1 cellular context compared by ENCODE assay signal in the genomic region with DNA sequence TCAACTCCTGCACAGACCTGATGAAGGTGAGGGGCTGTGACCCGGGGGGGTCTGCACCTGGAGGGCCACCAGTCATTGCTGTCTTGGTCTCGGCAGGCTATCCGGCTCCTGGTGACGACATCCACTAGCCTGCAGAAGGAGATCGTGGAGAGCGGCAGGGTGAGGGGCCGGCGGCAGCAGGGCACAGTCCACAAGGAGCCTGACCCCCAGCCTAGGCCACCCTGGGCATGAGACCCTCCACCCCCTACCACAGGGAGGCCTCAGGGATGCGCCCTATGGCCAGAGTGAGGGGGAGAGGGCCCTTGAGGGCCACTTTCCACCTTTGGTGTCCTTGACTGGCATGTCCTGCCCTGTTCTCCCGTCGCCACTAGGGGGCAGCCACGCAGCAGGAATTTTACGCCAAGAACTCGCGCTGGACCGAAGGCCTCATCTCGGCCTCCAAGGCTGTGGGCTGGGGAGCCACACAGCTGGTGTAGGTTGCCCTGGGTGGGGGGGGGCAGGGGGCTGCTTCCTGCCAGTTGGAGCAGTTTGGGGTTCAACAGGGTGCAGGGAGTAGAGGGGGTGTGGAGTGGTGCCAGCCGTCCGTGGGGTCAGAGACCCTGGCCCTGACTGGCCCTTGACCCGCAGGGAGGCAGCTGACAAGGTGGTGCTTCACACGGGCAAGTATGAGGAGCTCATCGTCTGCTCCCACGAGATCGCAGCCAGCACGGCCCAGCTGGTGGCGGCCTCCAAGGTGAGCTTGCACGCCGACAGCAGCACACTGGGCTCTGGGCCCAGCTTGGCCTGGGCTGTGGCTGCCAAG.
TF ChIP-seq lines count a peak whose summit lies in the region.

No MANE protein-coding gene starts in this region.

TF ChIP-seq in HepG2, 621 proteins besides CTCF, POLR2A, EP300 and RAD21 (continued from another document and continues in another):
- TF ChIP-seq, protein P1, sequence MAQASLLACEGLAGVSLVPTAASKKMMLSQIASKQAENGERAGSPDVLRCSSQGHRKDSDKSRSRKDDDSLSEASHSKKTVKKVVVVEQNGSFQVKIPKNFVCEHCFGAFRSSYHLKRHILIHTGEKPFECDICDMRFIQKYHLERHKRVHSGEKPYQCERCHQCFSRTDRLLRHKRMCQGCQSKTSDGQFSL (CRISPR knock-in tag; IDR thresholded peaks at IDR 0.05), result 0 out of 2 replicates have a peak, but pooled peaks have one; percentile 48
- TF ChIP-seq TCF7L2 (IDR thresholded peaks at IDR 0.05; ENCODE audit: low read depth, low read length), result no peak
- TF ChIP-seq HNRNPUL1 (IDR thresholded peaks at IDR 0.05; ENCODE audit: low read depth, low read length), result no peak
- TF ChIP-seq, protein P2, sequence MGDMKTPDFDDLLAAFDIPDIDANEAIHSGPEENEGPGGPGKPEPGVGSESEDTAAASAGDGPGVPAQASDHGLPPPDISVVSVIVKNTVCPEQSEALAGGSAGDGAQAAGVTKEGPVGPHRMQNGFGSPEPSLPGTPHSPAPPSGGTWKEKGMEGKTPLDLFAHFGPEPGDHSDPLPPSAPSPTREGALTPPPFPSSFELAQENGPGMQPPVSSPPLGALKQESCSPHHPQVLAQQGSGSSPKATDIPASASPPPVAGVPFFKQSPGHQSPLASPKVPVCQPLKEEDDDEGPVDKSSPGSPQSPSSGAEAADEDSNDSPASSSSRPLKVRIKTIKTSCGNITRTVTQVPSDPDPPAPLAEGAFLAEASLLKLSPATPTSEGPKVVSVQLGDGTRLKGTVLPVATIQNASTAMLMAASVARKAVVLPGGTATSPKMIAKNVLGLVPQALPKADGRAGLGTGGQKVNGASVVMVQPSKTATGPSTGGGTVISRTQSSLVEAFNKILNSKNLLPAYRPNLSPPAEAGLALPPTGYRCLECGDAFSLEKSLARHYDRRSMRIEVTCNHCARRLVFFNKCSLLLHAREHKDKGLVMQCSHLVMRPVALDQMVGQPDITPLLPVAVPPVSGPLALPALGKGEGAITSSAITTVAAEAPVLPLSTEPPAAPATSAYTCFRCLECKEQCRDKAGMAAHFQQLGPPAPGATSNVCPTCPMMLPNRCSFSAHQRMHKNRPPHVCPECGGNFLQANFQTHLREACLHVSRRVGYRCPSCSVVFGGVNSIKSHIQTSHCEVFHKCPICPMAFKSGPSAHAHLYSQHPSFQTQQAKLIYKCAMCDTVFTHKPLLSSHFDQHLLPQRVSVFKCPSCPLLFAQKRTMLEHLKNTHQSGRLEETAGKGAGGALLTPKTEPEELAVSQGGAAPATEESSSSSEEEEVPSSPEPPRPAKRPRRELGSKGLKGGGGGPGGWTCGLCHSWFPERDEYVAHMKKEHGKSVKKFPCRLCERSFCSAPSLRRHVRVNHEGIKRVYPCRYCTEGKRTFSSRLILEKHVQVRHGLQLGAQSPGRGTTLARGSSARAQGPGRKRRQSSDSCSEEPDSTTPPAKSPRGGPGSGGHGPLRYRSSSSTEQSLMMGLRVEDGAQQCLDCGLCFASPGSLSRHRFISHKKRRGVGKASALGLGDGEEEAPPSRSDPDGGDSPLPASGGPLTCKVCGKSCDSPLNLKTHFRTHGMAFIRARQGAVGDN (CRISPR knock-in tag; IDR thresholded peaks at IDR 0.05), result peak; percentile 62
- TF ChIP-seq PAF1 (CRISPR knock-in tag; IDR thresholded peaks at IDR 0.05), result no peak
- no peak for TF ChIP-seq ZNF17 (CRISPR knock-in tag; IDR thresholded peaks at IDR 0.05)
- peak; percentile 48 for TF ChIP-seq TEAD3 (CRISPR knock-in tag; optimal IDR thresholded peaks at IDR 0.05; ENCODE audit: borderline replicate concordance)
- peak; percentile 8; the same call in 1 of the 2 replicates for TF ChIP-seq PHF8 (CRISPR knock-in tag; IDR thresholded peaks at IDR 0.05)
- peak; percentile 74 for TF ChIP-seq ZFX (CRISPR knock-in tag; IDR thresholded peaks at IDR 0.05; ENCODE audit: low read depth)
- TF ChIP-seq SALL1 (CRISPR knock-in tag; IDR thresholded peaks at IDR 0.05), result 0 out of 2 replicates have a peak, but pooled peaks have one; percentile 6
- TF ChIP-seq, protein P3, sequence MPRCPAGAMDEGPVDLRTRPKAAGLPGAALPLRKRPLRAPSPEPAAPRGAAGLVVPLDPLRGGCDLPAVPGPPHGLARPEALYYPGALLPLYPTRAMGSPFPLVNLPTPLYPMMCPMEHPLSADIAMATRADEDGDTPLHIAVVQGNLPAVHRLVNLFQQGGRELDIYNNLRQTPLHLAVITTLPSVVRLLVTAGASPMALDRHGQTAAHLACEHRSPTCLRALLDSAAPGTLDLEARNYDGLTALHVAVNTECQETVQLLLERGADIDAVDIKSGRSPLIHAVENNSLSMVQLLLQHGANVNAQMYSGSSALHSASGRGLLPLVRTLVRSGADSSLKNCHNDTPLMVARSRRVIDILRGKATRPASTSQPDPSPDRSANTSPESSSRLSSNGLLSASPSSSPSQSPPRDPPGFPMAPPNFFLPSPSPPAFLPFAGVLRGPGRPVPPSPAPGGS (CRISPR knock-in tag; IDR thresholded peaks at IDR 0.05), result no peak
- no peak for TF ChIP-seq NFE2 (CRISPR knock-in tag; IDR thresholded peaks at IDR 0.05)
- TF ChIP-seq, protein P4, sequence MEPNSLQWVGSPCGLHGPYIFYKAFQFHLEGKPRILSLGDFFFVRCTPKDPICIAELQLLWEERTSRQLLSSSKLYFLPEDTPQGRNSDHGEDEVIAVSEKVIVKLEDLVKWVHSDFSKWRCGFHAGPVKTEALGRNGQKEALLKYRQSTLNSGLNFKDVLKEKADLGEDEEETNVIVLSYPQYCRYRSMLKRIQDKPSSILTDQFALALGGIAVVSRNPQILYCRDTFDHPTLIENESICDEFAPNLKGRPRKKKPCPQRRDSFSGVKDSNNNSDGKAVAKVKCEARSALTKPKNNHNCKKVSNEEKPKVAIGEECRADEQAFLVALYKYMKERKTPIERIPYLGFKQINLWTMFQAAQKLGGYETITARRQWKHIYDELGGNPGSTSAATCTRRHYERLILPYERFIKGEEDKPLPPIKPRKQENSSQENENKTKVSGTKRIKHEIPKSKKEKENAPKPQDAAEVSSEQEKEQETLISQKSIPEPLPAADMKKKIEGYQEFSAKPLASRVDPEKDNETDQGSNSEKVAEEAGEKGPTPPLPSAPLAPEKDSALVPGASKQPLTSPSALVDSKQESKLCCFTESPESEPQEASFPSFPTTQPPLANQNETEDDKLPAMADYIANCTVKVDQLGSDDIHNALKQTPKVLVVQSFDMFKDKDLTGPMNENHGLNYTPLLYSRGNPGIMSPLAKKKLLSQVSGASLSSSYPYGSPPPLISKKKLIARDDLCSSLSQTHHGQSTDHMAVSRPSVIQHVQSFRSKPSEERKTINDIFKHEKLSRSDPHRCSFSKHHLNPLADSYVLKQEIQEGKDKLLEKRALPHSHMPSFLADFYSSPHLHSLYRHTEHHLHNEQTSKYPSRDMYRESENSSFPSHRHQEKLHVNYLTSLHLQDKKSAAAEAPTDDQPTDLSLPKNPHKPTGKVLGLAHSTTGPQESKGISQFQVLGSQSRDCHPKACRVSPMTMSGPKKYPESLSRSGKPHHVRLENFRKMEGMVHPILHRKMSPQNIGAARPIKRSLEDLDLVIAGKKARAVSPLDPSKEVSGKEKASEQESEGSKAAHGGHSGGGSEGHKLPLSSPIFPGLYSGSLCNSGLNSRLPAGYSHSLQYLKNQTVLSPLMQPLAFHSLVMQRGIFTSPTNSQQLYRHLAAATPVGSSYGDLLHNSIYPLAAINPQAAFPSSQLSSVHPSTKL (CRISPR knock-in tag; IDR thresholded peaks at IDR 0.05), result 0 out of 2 replicates have a peak, but pooled peaks have one; percentile 6
- peak; percentile 9; the same call in 1 of the 2 replicates for TF ChIP-seq ZNF768 (CRISPR knock-in tag; IDR thresholded peaks at IDR 0.05)
- TF ChIP-seq ESRRA (CRISPR knock-in tag; IDR thresholded peaks at IDR 0.05; ENCODE audit: low read depth), result no peak
- peak; percentile 73 for TF ChIP-seq SMC3 (IDR thresholded peaks at IDR 0.05; ENCODE audit: low read length)
- peak; percentile 32 for TF ChIP-seq YY1 (IDR thresholded peaks at IDR 0.05; ENCODE audit: insufficient read depth, insufficient replicate concordance, low read depth, low read length)
- TF ChIP-seq ZFY (CRISPR knock-in tag; IDR thresholded peaks at IDR 0.05), result peak; percentile 61; the same call in 1 of the 2 replicates
- TF ChIP-seq MAX (IDR thresholded peaks at IDR 0.05), result 0 out of 2 replicates have a peak, but pooled peaks have one; percentile 7
- TF ChIP-seq NCOR1 (IDR thresholded peaks at IDR 0.05; ENCODE audit: borderline replicate concordance, low read length), result no peak
- TF ChIP-seq, protein P5, sequence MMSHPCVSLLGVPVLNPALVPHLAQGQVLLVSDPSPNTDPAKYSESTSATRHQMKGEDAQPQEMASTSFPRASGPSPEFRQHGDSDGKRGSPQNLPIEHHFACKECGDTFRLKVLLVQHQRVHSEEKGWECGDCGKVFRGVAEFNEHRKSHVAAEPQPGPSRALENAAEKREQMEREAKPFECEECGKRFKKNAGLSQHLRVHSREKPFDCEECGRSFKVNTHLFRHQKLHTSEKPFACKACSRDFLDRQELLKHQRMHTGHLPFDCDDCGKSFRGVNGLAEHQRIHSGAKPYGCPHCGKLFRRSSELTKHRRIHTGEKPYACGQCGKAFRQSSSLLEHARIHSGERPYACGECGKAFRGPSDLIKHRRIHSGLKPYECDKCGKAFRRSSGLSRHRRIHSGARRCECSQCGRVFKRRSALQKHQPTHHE (CRISPR knock-in tag; IDR thresholded peaks at IDR 0.05; ENCODE audit: borderline replicate concordance), result no peak
- TF ChIP-seq, protein P6, sequence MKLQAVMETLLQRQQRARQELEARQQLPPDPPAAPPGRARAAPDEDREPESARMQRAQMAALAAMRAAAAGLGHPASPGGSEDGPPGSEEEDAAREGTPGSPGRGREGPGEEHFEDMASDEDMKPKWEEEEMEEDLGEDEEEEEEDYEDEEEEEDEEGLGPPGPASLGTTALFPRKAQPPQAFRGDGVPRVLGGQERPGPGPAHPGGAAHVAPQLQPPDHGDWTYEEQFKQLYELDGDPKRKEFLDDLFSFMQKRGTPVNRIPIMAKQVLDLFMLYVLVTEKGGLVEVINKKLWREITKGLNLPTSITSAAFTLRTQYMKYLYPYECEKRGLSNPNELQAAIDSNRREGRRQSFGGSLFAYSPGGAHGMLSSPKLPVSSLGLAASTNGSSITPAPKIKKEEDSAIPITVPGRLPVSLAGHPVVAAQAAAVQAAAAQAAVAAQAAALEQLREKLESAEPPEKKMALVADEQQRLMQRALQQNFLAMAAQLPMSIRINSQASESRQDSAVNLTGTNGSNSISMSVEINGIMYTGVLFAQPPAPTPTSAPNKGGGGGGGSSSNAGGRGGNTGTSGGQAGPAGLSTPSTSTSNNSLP (IDR thresholded peaks at IDR 0.05; ENCODE audit: low read depth, low read length), result no peak
- TF ChIP-seq, protein P7, sequence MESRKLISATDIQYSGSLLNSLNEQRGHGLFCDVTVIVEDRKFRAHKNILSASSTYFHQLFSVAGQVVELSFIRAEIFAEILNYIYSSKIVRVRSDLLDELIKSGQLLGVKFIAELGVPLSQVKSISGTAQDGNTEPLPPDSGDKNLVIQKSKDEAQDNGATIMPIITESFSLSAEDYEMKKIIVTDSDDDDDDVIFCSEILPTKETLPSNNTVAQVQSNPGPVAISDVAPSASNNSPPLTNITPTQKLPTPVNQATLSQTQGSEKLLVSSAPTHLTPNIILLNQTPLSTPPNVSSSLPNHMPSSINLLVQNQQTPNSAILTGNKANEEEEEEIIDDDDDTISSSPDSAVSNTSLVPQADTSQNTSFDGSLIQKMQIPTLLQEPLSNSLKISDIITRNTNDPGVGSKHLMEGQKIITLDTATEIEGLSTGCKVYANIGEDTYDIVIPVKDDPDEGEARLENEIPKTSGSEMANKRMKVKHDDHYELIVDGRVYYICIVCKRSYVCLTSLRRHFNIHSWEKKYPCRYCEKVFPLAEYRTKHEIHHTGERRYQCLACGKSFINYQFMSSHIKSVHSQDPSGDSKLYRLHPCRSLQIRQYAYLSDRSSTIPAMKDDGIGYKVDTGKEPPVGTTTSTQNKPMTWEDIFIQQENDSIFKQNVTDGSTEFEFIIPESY (CRISPR knock-in tag; IDR thresholded peaks at IDR 0.05), result peak; percentile 68; the same call in 1 of the 2 replicates
- no peak for TF ChIP-seq ZNF33A (CRISPR knock-in tag; IDR thresholded peaks at IDR 0.05; ENCODE audit: borderline replicate concordance)
- TF ChIP-seq TCF7 (IDR thresholded peaks at IDR 0.05; ENCODE audit: low read depth), result no peak
- peak; percentile 76; the same call in 1 of the 2 replicates for TF ChIP-seq KDM2A (CRISPR knock-in tag; IDR thresholded peaks at IDR 0.05; ENCODE audit: borderline replicate concordance, low read depth)
- no peak for TF ChIP-seq CREB1 (IDR thresholded peaks at IDR 0.05)
- no peak for TF ChIP-seq CREB1 (CRISPR knock-in tag; IDR thresholded peaks at IDR 0.05)
- 0 out of 2 replicates have a peak, but pooled peaks have one; percentile 22 for TF ChIP-seq GATAD2A (CRISPR knock-in tag; IDR thresholded peaks at IDR 0.05)
- no peak for TF ChIP-seq ZNF709 (CRISPR knock-in tag; IDR thresholded peaks at IDR 0.05)
- TF ChIP-seq CEBPB (IDR thresholded peaks at IDR 0.05; ENCODE audit: borderline replicate concordance, low read depth, low read length), result no peak
- no peak for TF ChIP-seq KLF9 (CRISPR knock-in tag; IDR thresholded peaks at IDR 0.05; ENCODE audit: low read depth)
- TF ChIP-seq ZFP36L2 (CRISPR knock-in tag; IDR thresholded peaks at IDR 0.05), result no peak
- TF ChIP-seq, protein P8, sequence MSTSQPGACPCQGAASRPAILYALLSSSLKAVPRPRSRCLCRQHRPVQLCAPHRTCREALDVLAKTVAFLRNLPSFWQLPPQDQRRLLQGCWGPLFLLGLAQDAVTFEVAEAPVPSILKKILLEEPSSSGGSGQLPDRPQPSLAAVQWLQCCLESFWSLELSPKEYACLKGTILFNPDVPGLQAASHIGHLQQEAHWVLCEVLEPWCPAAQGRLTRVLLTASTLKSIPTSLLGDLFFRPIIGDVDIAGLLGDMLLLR (CRISPR knock-in tag; IDR thresholded peaks at IDR 0.05), result no peak
- TF ChIP-seq, protein P9, sequence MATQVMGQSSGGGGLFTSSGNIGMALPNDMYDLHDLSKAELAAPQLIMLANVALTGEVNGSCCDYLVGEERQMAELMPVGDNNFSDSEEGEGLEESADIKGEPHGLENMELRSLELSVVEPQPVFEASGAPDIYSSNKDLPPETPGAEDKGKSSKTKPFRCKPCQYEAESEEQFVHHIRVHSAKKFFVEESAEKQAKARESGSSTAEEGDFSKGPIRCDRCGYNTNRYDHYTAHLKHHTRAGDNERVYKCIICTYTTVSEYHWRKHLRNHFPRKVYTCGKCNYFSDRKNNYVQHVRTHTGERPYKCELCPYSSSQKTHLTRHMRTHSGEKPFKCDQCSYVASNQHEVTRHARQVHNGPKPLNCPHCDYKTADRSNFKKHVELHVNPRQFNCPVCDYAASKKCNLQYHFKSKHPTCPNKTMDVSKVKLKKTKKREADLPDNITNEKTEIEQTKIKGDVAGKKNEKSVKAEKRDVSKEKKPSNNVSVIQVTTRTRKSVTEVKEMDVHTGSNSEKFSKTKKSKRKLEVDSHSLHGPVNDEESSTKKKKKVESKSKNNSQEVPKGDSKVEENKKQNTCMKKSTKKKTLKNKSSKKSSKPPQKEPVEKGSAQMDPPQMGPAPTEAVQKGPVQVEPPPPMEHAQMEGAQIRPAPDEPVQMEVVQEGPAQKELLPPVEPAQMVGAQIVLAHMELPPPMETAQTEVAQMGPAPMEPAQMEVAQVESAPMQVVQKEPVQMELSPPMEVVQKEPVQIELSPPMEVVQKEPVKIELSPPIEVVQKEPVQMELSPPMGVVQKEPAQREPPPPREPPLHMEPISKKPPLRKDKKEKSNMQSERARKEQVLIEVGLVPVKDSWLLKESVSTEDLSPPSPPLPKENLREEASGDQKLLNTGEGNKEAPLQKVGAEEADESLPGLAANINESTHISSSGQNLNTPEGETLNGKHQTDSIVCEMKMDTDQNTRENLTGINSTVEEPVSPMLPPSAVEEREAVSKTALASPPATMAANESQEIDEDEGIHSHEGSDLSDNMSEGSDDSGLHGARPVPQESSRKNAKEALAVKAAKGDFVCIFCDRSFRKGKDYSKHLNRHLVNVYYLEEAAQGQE (IDR thresholded peaks at IDR 0.05; ENCODE audit: borderline replicate concordance in 1 of 2, low read depth in 1 of 2, low read length in 2 of 2), result no peak
- TF ChIP-seq TMF1 (CRISPR knock-in tag; IDR thresholded peaks at IDR 0.05; ENCODE audit: low read depth), result 0 out of 2 replicates have a peak, but pooled peaks have one; percentile 45
